In genomic region chr15:90594297-90594696, GRCh38 we compare ENCODE assay signal across 8 cellular contexts.
DNase-seq lines count a peak whose midpoint lies in the region; ATAC-seq lines count a peak whose summit lies in the region.

No MANE protein-coding gene starts in this region.

- peak; percentile 37 for ATAC-seq in GM21381 (IDR thresholded peaks at IDR 0.05; ENCODE audit: unreplicated experiment)

- DNase-seq in NOMO-1 (lab: John Stamatoyannopoulos, UW; ENCODE audit: unreplicated experiment in 2 of 2): peak; percentile 68 to 72
- DNase-seq in activated T-helper 1 cell treated with anti-CD3 and anti-CD28 coated beads, Interleukin-2, amount 50 U/mL, for 16 hours (ENCODE audit: low read depth in 1 of 2, low spot score in 1 of 2): peak; percentile 60 to 64
- peak; percentile 92 for DNase-seq in cardiac septum (ENCODE audit: low spot score)
- DNase-seq in stimulated activated CD4-positive, alpha-beta T cell treated with anti-CD3 and anti-CD28 coated beads, Interleukin-15, amount 100 ng/mL, for 48 hours (ENCODE audit: low read depth in 2 of 2): peak; percentile 82 to 86
- DNase-seq in ecto neural progenitor cell (ENCODE audit: low spot score): no peak
- no peak for DNase-seq in EL
- no peak for DNase-seq in Kasumi-1 (lab: John Stamatoyannopoulos, UW)

- intact Hi-C loops in cardiac septum (cut with DNase I): no loop called here

Comparison
In these comparisons a context has a peak if more than half of its experiments do, and no peak if none do; other contexts are left out.
1. DNase-seq: peak in NOMO-1 (2 of 2), activated T-helper 1 cell treated with anti-CD3 and anti-CD28 coated beads, Interleukin-2, amount 50 U/mL, for 16 hours (2 of 2), cardiac septum (single experiment) and stimulated activated CD4-positive, alpha-beta T cell treated with anti-CD3 and anti-CD28 coated beads, Interleukin-15, amount 100 ng/mL, for 48 hours (2 of 2); none in ecto neural progenitor cell (single experiment), EL (single experiment) and Kasumi-1 (0 of 2).